ENCODE assay signal across 15 cellular contexts in the genomic region with DNA sequence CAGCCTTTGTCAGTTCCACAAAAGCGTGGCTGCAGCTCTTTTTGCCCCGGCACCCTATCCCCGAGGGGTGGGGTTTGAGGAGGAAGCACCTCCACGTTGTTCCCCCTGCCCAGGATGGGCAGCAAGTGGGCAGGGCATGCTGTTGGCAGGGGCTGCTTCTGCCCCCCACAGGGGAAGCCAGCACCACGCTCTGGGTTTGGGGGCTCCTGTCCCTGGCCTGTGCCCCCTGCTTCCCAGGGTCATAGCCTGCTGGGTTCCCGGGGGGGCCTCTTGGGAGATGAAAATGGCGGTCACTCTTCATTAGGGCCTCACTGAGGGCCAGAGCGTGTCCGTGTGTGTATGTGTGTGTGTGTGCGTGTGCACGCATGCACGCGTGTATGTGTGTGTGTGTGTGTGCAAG. TPM values are rescaled to one million over a fixed set of nuclear protein-coding genes. Genes with fewer than 3 reads are reported as not detected.
DNase-seq lines count a peak whose midpoint lies in the region; ATAC-seq, FAIRE-seq and TF ChIP-seq lines count a peak whose summit lies in the region.
"Had no signal": no experiment of that assay in that cellular context is flagged by ENCODE, and none has a peak within 500 bp of the region (broad histone marks: within the 10 kb centered on the region; RNA-seq: fewer than 3 reads in every experiment).

No MANE protein-coding gene starts in this region.

- no peak overlapping the region for H2AFZ ChIP-seq in K562 (ENCODE audit: low read depth, low read length)
- H2AFZ ChIP-seq in neuronal stem cell (ENCODE audit: low read length), result no peak overlapping the region

- H3K9me1 ChIP-seq in K562 (ENCODE audit: control insufficient read depth, insufficient read depth, low read length), result peaks cover 6% of the 10 kb centered on the region

- H4K91ac ChIP-seq in neuronal stem cell (ENCODE audit: low read depth, low read length, poor library complexity), result no peak overlapping the region

- no peak overlapping the region for H2BK5ac ChIP-seq in neuronal stem cell (ENCODE audit: low read length)

- peak; percentile 80 for FAIRE-seq in HTR-8/SVneo (lab: Jason Lieb, UNC)
- FAIRE-seq in K562 (lab: Jason Lieb, UNC), result no peak

- H3K9me3 Mint-ChIP-seq in CD4-positive, alpha-beta T cell, result no peaks in the 10 kb centered on the region

- H3K4me2 ChIP-seq in K562 (ENCODE audit: insufficient read depth, low read length) (no peak overlapping the region), neuronal stem cell (ENCODE audit: insufficient read depth, low read length, poor library complexity, severe bottlenecking) (no peak overlapping the region)
- H3K4me2 ChIP-seq: KMS-11 had no signal

- no peak for DNase-seq in CD4-positive, alpha-beta T cell
- DNase-seq in HTR-8/SVneo (ENCODE audit: insufficient read length, low spot score) (no peak), K562 (ENCODE audit: extremely low read depth in 1 of 4, low spot score in 3 of 4) (no peak), neuronal stem cell (ENCODE audit: low spot score) (no peak), NCI-H510A (lab: John Stamatoyannopoulos, UW) (no peak), NCI-H2081 (lab: John Stamatoyannopoulos, UW) (no peak)
- DNase-seq: BE2C, DND-41, left cardiac atrium, mucosa of descending colon, NCI-H1417 treated with DMSO at 0.1 percent for 48 hours, SIG-M5 had no signal

- no peak for TF ChIP-seq RAD21 in K562 (CRISPR knock-in tag; conservative IDR thresholded peaks at IDR 0.05 in 1 of 2, IDR thresholded peaks at IDR 0.05 in 1 of 2)

- BruUV-seq in K562 (replicated peaks; lab: Mats Ljungman, UMichigan), result no TSS peak

- peaks cover 4% of the 10 kb centered on the region; the same call in 2 of the 3 replicates for H3K79me2 ChIP-seq in K562 (ENCODE audit: control insufficient read depth, insufficient read depth, low read length)

- H3K9ac ChIP-seq in K562 (ENCODE audit: insufficient read depth in 1 of 2, low read depth in 2 of 2, low read length in 2 of 2), result no peak overlapping the region
- peak overlapping the region; percentile 44 for H3K9ac ChIP-seq in neuronal stem cell (ENCODE audit: low read depth, low read length, poor library complexity)
- H3K9ac ChIP-seq: KMS-11 had no signal

- peaks cover 91% of the 10 kb centered on the region; the same call in 2 of the 3 replicates for H3K36me3 ChIP-seq in K562 (ENCODE audit: control insufficient read depth, insufficient read depth, low read length)
- H3K36me3 ChIP-seq in neuronal stem cell (replicated peaks in 1 of 2; ENCODE audit: control insufficient read depth in 2 of 2, insufficient read depth in 2 of 2, low read length in 2 of 2), result peaks cover 11 to 82% of the 10 kb centered on the region in 2 donors
- H3K36me3 ChIP-seq: BE2C, breast epithelium had no signal

- H3K79me1 ChIP-seq in neuronal stem cell (ENCODE audit: low read depth, low read length), result peaks cover 5% of the 10 kb centered on the region

- peaks cover 65% of the 10 kb centered on the region for H3K36me3 Mint-ChIP-seq in CD4-positive, alpha-beta T cell (ENCODE audit: low read depth)

- peaks cover 26 to 36% of the 10 kb centered on the region in 2 experiments for H3K4me1 ChIP-seq in K562 (replicated peaks in 1 of 2; ENCODE audit: control insufficient read depth in 2 of 2, insufficient read depth in 2 of 2, low read length in 2 of 2)
- H3K4me1 ChIP-seq in neuronal stem cell (ENCODE audit: control insufficient read depth in 2 of 2, insufficient read depth in 1 of 2, low read depth in 1 of 2, low read length in 2 of 2), result peaks cover 0 to 19% of the 10 kb centered on the region in 2 donors

- no peak overlapping the region for H2BK15ac ChIP-seq in neuronal stem cell (ENCODE audit: low read length)

- no peak overlapping the region for H3K4me3 ChIP-seq in K562
- H3K4me3 ChIP-seq in neuronal stem cell (ENCODE audit: low read length in 2 of 2), result no peak overlapping the region
- H3K4me3 ChIP-seq: breast epithelium, mucosa of descending colon had no signal

- H3K9me3 ChIP-seq in CD4-positive, alpha-beta T cell (ENCODE audit: control insufficient read depth, low read length), result no peaks in the 10 kb centered on the region
- H3K9me3 ChIP-seq in K562 (replicated peaks; ENCODE audit: control insufficient read depth, insufficient read depth, low read depth, low read length), result no peaks in the 10 kb centered on the region
- H3K9me3 ChIP-seq in neuronal stem cell (replicated peaks in 1 of 2; ENCODE audit: control insufficient read depth in 2 of 2, insufficient read depth in 1 of 2, low read depth in 1 of 2, low read length in 2 of 2), result no peaks in the 10 kb centered on the region
- H3K9me3 ChIP-seq: BE2C, breast epithelium, mucosa of descending colon had no signal

- peak overlapping the region; percentile 32 for H3K27ac ChIP-seq in CD4-positive, alpha-beta T cell (ENCODE audit: low read depth, low read length)
- H3K27ac ChIP-seq in K562 (ENCODE audit: extremely low read depth, low read depth, low read length) (no peak overlapping the region), neuronal stem cell (replicated peaks; ENCODE audit: low read length) (no peak overlapping the region)
- H3K27ac ChIP-seq: KMS-11 had no signal

- H3K27me3 Mint-ChIP-seq in CD4-positive, alpha-beta T cell, result no peaks in the 10 kb centered on the region

- no peak overlapping the region for H3K23ac ChIP-seq in neuronal stem cell (ENCODE audit: low read depth, low read length, poor library complexity)

- POLR2A ChIA-PET in CD4-positive, alpha-beta T cell (lab: Charles Lee), result interaction anchor here (1.4 to 4.5 kb wide), 3 partner anchors 8 to 39 kb away, joined by 3 to 56 read pairs (median 6); a partner anchor contains a TSS
- POLR2A ChIA-PET in K562 (lab: Yijun Ruan, JAX), result interaction anchor here (1.2 to 1.6 kb wide), 2 partner anchors 8 to 9 kb away, joined by 6 to 9 read pairs; no protein-coding TSS in a partner anchor

- over 99% methylated on average over 9 of the region's 13 CpGs for WGBS in K562 (ENCODE audit: insufficient coverage, low coverage, missing lambda C conversion rate)
- WGBS in neuronal stem cell (ENCODE audit: extremely low coverage in 2 of 2, insufficient read length in 2 of 2, insufficient replicate concordance in 1 of 2), 2 donors, result no CpG with 5 or more reads among the region's 13 CpGs

- H3K18ac ChIP-seq in neuronal stem cell (ENCODE audit: low read length), result peak overlapping the region; percentile 11

- no peak for ATAC-seq in CD4-positive, alpha-beta T cell (ENCODE audit: poor library complexity)
- ATAC-seq in K562 (no peak), GM19035 (IDR thresholded peaks at IDR 0.05; ENCODE audit: unreplicated experiment) (no peak)

- no peak overlapping the region for H2AK5ac ChIP-seq in neuronal stem cell (ENCODE audit: low read depth, low read length)

- no peak overlapping the region for H2BK12ac ChIP-seq in neuronal stem cell (ENCODE audit: low read length)

- H3K14ac ChIP-seq in neuronal stem cell (ENCODE audit: low read length), result no peak overlapping the region

- H4K8ac ChIP-seq in neuronal stem cell (ENCODE audit: low read depth, low read length), result peak overlapping the region; percentile 88

- in situ Hi-C loops in K562 (cut with MboI), result no loop called here

- H3K4me3 Mint-ChIP-seq in CD4-positive, alpha-beta T cell, result no peak overlapping the region

- no peak for TF ChIP-seq EP300 in K562 (IDR thresholded peaks at IDR 0.05; ENCODE audit: low read length)

- H3K4me1 Mint-ChIP-seq in CD4-positive, alpha-beta T cell (ENCODE audit: low read depth), result peaks cover 88% of the 10 kb centered on the region

- H2BK120ac ChIP-seq in neuronal stem cell (ENCODE audit: low read depth, low read length), result no peak overlapping the region

- H3K4ac ChIP-seq in neuronal stem cell (ENCODE audit: low read length), result no peak overlapping the region

- peaks cover 33% of the 10 kb centered on the region for H4K20me1 ChIP-seq in K562 (replicated peaks; ENCODE audit: control insufficient read depth, insufficient read depth, low read length)

- intact Hi-C loops in CD4-positive, alpha-beta T cell (cut with DNase I, micrococcal nuclease), result no loop called here
- intact Hi-C loops in K562 (cut with micrococcal nuclease), result no loop called here

- no peak for TF ChIP-seq CTCF in CD4-positive, alpha-beta T cell (IDR thresholded peaks at IDR 0.05)
- no peak for TF ChIP-seq CTCF in K562 (IDR thresholded peaks at IDR 0.05 in 2 of 3, conservative IDR thresholded peaks at IDR 0.05 in 1 of 3; ENCODE audit: insufficient read depth in 2 of 3, low read depth in 1 of 3, low read length in 3 of 3)

- no peak for TF ChIP-seq POLR2A in K562 (conservative IDR thresholded peaks at IDR 0.05)

- peak overlapping the region; percentile 89 for H3K27ac Mint-ChIP-seq in CD4-positive, alpha-beta T cell

- CTCF ChIA-PET in CD4-positive, alpha-beta T cell (lab: Charles Lee), result interaction anchor here (1.9 kb wide), 1 partner anchor 21 kb away, joined by 6 read pairs; no protein-coding TSS in a partner anchor
- CTCF ChIA-PET in K562 (lab: Yijun Ruan, JAX; ENCODE audit: low intra/inter-chr PET ratio), result no interaction called here

- no peaks in the 10 kb centered on the region for H3K27me3 ChIP-seq in CD4-positive, alpha-beta T cell (ENCODE audit: control insufficient read depth, insufficient read depth, low read length)
- H3K27me3 ChIP-seq in K562 (ENCODE audit: control insufficient read depth in 2 of 2, insufficient read depth in 2 of 2, low read length in 2 of 2) (no peaks in the 10 kb centered on the region), neuronal stem cell (ENCODE audit: control insufficient read depth in 3 of 3, insufficient read depth in 3 of 3, low read depth in 1 of 3, low read length in 3 of 3) (no peaks in the 10 kb centered on the region)
- H3K27me3 ChIP-seq: BE2C, breast epithelium had no signal

RNA-seq across cellular contexts. Expression of a gene that starts 22.8 kb away (rescaled TPM):
- total RNA-seq in CD4-positive, alpha-beta T cell, result 10 to 100 TPM; 50.1 to 50.5 TPM
- 56.3 and 141 TPM in 2 replicates for total RNA-seq in K562 (2011; cell fraction: chromatin; rRNA removed; ENCODE audit: low replicate concordance)
- 52.5 and 72.2 TPM in 2 replicates for total RNA-seq in K562 (2011; cell fraction: nucleolus; rRNA removed)
- 56.8 and 72.4 TPM in 2 replicates for total RNA-seq in K562 (2011; cell fraction: nucleoplasm; rRNA removed)
- total RNA-seq in K562 (2014; rRNA removed) (48.5 and 49.0 TPM in 2 replicates), K562 (2014; rRNA removed; fragmentation: Illumina TruSeq; extraction: Trizol) (35.1 and 38.8 TPM in 2 replicates), K562 (2015; rRNA removed; fragmentation: Illumina TruSeq; extraction: Trizol) (55.3 and 58.7 TPM in 2 replicates), K562 (2021) (112 and 125 TPM in 2 replicates)
- polyA plus RNA-seq in K562 (2011; rRNA removed) (45.9 and 62.1 TPM in 2 replicates), K562 (2014; fragmentation: Illumina TruSeq; extraction: Trizol) (95.7 and 104 TPM in 2 replicates), K562 (2014; fragmentation: Nextera tagmentation; extraction: Ambion mirVana) (10 to 100 TPM; 23.0 to 23.6 TPM), K562 (2014; rRNA removed) (69.1 and 78.2 TPM in 2 replicates)
- polyA plus RNA-seq in K562 (2011; cell fraction: cytosol; rRNA removed), result 58.9 and 166 TPM in 2 replicates
- polyA plus RNA-seq in K562 (2011; cell fraction: nucleus; rRNA removed), result 25.9 and 52.6 TPM in 2 replicates
- polyA plus RNA-seq in K562 (2012), result 110 and 126 TPM in 2 replicates
- polyA minus RNA-seq in K562 (2011; rRNA and poly(A)+ RNA removed), result 48.3 and 89.0 TPM in 2 replicates
- polyA minus RNA-seq in K562 (2011; cell fraction: cytosol; rRNA and poly(A)+ RNA removed), result 56.3 and 79.0 TPM in 2 replicates
- 20.1 and 22.1 TPM in 2 replicates for polyA minus RNA-seq in K562 (2011; cell fraction: nucleus; rRNA and poly(A)+ RNA removed)
- polyA plus RNA-seq in neuronal stem cell (2013, experiment 1 of 2), result 77.5 TPM
- 79.6 TPM for polyA plus RNA-seq in neuronal stem cell (2013, experiment 2 of 2)

RNA-seq across cellular contexts. Expression of a gene that starts 39.1 kb away (rescaled TPM):
- total RNA-seq in CD4-positive, alpha-beta T cell, result 1,000 to 10,000 TPM; 2,293 to 2,296 TPM
- 370 and 391 TPM in 2 replicates for total RNA-seq in K562 (2011; cell fraction: chromatin; rRNA removed; ENCODE audit: low replicate concordance)
- total RNA-seq in K562 (2011; cell fraction: nucleolus; rRNA removed), result 317 and 380 TPM in 2 replicates
- 567 and 894 TPM in 2 replicates for total RNA-seq in K562 (2011; cell fraction: nucleoplasm; rRNA removed)
- total RNA-seq in K562 (2014; rRNA removed), result 2,281 and 2,332 TPM in 2 replicates
- 3,218 and 3,389 TPM in 2 replicates for total RNA-seq in K562 (2014; rRNA removed; fragmentation: Illumina TruSeq; extraction: Trizol)
- 2,524 and 2,706 TPM in 2 replicates for total RNA-seq in K562 (2015; rRNA removed; fragmentation: Illumina TruSeq; extraction: Trizol)
- total RNA-seq in K562 (2021), result 1,745 and 1,985 TPM in 2 replicates
- 1,779 and 3,096 TPM in 2 replicates for polyA plus RNA-seq in K562 (2011; rRNA removed)
- 1,009 and 1,561 TPM in 2 replicates for polyA plus RNA-seq in K562 (2011; cell fraction: cytosol; rRNA removed)
- polyA plus RNA-seq in K562 (2011; cell fraction: nucleus; rRNA removed), result 519 and 810 TPM in 2 replicates
- polyA plus RNA-seq in K562 (2012), result 2,980 and 3,135 TPM in 2 replicates
- polyA plus RNA-seq in K562 (2014; fragmentation: Illumina TruSeq; extraction: Trizol), result 3,156 and 3,487 TPM in 2 replicates
- polyA plus RNA-seq in K562 (2014; fragmentation: Nextera tagmentation; extraction: Ambion mirVana), result 1,000 to 10,000 TPM; 2,598 to 3,667 TPM
- polyA plus RNA-seq in K562 (2014; rRNA removed), result 3,128 and 3,158 TPM in 2 replicates
- polyA minus RNA-seq in K562 (2011; rRNA and poly(A)+ RNA removed), result 1,069 and 1,345 TPM in 2 replicates
- polyA minus RNA-seq in K562 (2011; cell fraction: cytosol; rRNA and poly(A)+ RNA removed), result 644 and 904 TPM in 2 replicates
- 127 and 195 TPM in 2 replicates for polyA minus RNA-seq in K562 (2011; cell fraction: nucleus; rRNA and poly(A)+ RNA removed)
- polyA plus RNA-seq in neuronal stem cell (2013, experiment 1 of 2), result 5,636 TPM
- 5,601 TPM for polyA plus RNA-seq in neuronal stem cell (2013, experiment 2 of 2)
